16 cellular contexts compared by ENCODE assay signal in the genomic region with DNA sequence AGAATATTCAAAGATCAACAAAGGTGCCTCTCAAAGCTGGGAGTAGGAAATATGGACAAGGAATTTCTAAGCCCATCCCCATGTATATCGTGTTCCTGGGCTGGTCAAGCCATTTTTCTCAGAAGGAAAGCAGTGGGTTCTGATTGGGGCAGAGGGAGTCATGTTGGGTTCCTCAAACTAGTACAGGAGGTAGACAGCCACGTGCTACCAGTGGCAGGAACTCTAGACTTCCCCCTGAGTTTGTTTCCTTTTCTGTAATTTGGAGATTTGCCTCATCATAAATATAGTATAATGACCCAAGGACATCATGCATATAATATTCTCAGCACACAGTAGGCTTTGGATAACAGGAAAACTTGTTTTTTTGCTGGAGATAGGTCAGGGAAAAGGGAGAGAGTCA. TPM values are rescaled to one million over a fixed set of nuclear protein-coding genes. Genes with fewer than 3 reads are reported as not detected.
A peak's percentile ranks its signal among the peaks of the same experiment; 100 is the strongest.
DNase-seq lines count a peak whose midpoint lies in the region; ATAC-seq and TF ChIP-seq lines count a peak whose summit lies in the region.
"Had no signal": no experiment of that assay in that cellular context is flagged by ENCODE, and none has a peak within 500 bp of the region (broad histone marks: within the 10 kb centered on the region; RNA-seq: fewer than 3 reads in every experiment).

No MANE protein-coding gene starts in this region.

- peaks cover 3% of the 10 kb centered on the region for H3K27me3 Mint-ChIP-seq in CD8-positive, alpha-beta T cell (ENCODE audit: low read depth)
- peaks cover 44% of the 10 kb centered on the region for H3K27me3 Mint-ChIP-seq in activated T-helper 1 cell treated with anti-CD3 and anti-CD28 coated beads, Interleukin-12 subunit alpha, Interleukin-12 subunit beta, Interleukin-2, Interleukin-4 antibody, amounts not matched to agents 30 ng/mL and 10 ng/mL and 1 ng/mL, durations not matched to agents 14 hours and 24 hours and 36 hours (ENCODE audit: insufficient read depth)
- peaks cover 87% of the 10 kb centered on the region for H3K27me3 Mint-ChIP-seq in mesothelial cell of epicardium (ENCODE audit: low read depth)

- H3K36me3 Mint-ChIP-seq in CD8-positive, alpha-beta T cell = peaks cover 2% of the 10 kb centered on the region
- H3K36me3 Mint-ChIP-seq in activated T-helper 1 cell treated with anti-CD3 and anti-CD28 coated beads, Interleukin-12 subunit alpha, Interleukin-12 subunit beta, Interleukin-2, Interleukin-4 antibody, amounts not matched to agents 30 ng/mL and 10 ng/mL and 1 ng/mL, durations not matched to agents 14 hours and 24 hours and 36 hours (ENCODE audit: low read depth) = no peaks in the 10 kb centered on the region
- H3K36me3 Mint-ChIP-seq in mesothelial cell of epicardium = no peaks in the 10 kb centered on the region

- H3F3A ChIP-seq in smooth muscle cell (ENCODE audit: low read depth) = no peaks in the 10 kb centered on the region

- H3K4me3 ChIP-seq in CD8-positive, alpha-beta T cell (ENCODE audit: low read depth, low read length) = no peak overlapping the region
- no peak overlapping the region for H3K4me3 ChIP-seq in smooth muscle cell
- H3K4me3 ChIP-seq: BLaER1 treated with 17β-estradiol and CSF1 and Interleukin-3, amounts not matched to agents 10 nM and 100 nM; coronary artery; PC-9; tibial artery had no signal

- H3K79me2 ChIP-seq in smooth muscle cell (ENCODE audit: low read depth) = no peaks in the 10 kb centered on the region

- H3K27me3 ChIP-seq in CD8-positive, alpha-beta T cell (ENCODE audit: insufficient read depth, low read length) = no peaks in the 10 kb centered on the region
- peaks cover 65% of the 10 kb centered on the region for H3K27me3 ChIP-seq in smooth muscle cell (ENCODE audit: low read depth)

- no peak overlapping the region for H3K27ac ChIP-seq in CD8-positive, alpha-beta T cell (ENCODE audit: low read depth, low read length)
- no peak overlapping the region for H3K27ac ChIP-seq in smooth muscle cell (ENCODE audit: low read depth)
- H3K27ac ChIP-seq: BLaER1 treated with 17β-estradiol and CSF1 and Interleukin-3, amounts not matched to agents 10 nM and 100 nM; coronary artery; PC-9; tibial artery had no signal

- no peak overlapping the region for H3K27ac Mint-ChIP-seq in CD8-positive, alpha-beta T cell
- H3K27ac Mint-ChIP-seq in activated T-helper 1 cell treated with anti-CD3 and anti-CD28 coated beads, Interleukin-12 subunit alpha, Interleukin-12 subunit beta, Interleukin-2, Interleukin-4 antibody, amounts not matched to agents 30 ng/mL and 10 ng/mL and 1 ng/mL, durations not matched to agents 14 hours and 24 hours and 36 hours = no peak overlapping the region
- H3K27ac Mint-ChIP-seq in mesothelial cell of epicardium = no peak overlapping the region

- no peak overlapping the region for H2AFZ ChIP-seq in smooth muscle cell (ENCODE audit: low read depth)
- H2AFZ ChIP-seq: PC-9 had no signal

- no peaks in the 10 kb centered on the region for H3K9me3 Mint-ChIP-seq in CD8-positive, alpha-beta T cell
- no peaks in the 10 kb centered on the region for H3K9me3 Mint-ChIP-seq in activated T-helper 1 cell treated with anti-CD3 and anti-CD28 coated beads, Interleukin-12 subunit alpha, Interleukin-12 subunit beta, Interleukin-2, Interleukin-4 antibody, amounts not matched to agents 30 ng/mL and 10 ng/mL and 1 ng/mL, durations not matched to agents 14 hours and 24 hours and 36 hours
- no peaks in the 10 kb centered on the region for H3K9me3 Mint-ChIP-seq in mesothelial cell of epicardium

- no peaks in the 10 kb centered on the region for H3K9me3 ChIP-seq in CD8-positive, alpha-beta T cell (ENCODE audit: low read length)
- H3K9me3 ChIP-seq in smooth muscle cell (replicated peaks; ENCODE audit: low read depth) = no peaks in the 10 kb centered on the region
- H3K9me3 ChIP-seq: BLaER1 treated with 17β-estradiol and CSF1 and Interleukin-3, amounts not matched to agents 10 nM and 100 nM; tibial artery had no signal

- no peak overlapping the region for H3K9ac ChIP-seq in smooth muscle cell (ENCODE audit: low read depth)
- H3K9ac ChIP-seq: BLaER1 treated with 17β-estradiol and CSF1 and Interleukin-3, amounts not matched to agents 10 nM and 100 nM had no signal

- peaks cover 30% of the 10 kb centered on the region for H3K4me1 Mint-ChIP-seq in CD8-positive, alpha-beta T cell (ENCODE audit: low read depth)
- peaks cover 9% of the 10 kb centered on the region for H3K4me1 Mint-ChIP-seq in activated T-helper 1 cell treated with anti-CD3 and anti-CD28 coated beads, Interleukin-12 subunit alpha, Interleukin-12 subunit beta, Interleukin-2, Interleukin-4 antibody, amounts not matched to agents 30 ng/mL and 10 ng/mL and 1 ng/mL, durations not matched to agents 14 hours and 24 hours and 36 hours (ENCODE audit: low read depth)
- H3K4me1 Mint-ChIP-seq in mesothelial cell of epicardium = peaks cover 3% of the 10 kb centered on the region

- WGBS in smooth muscle cell (ENCODE audit: low lambda C conversion rate) = 95% methylated on average over 2 of the region's 2 CpGs

- intact Hi-C loops in CD8-positive, alpha-beta T cell (cut with DNase I, micrococcal nuclease) = loop anchor here (5.0 to 10.0 kb wide), 3 partner anchors 52 to 178 kb away; a partner anchor contains a TSS
- intact Hi-C loops in activated T-helper 1 cell treated with anti-CD3 and anti-CD28 coated beads, Interleukin-12 subunit alpha, Interleukin-12 subunit beta, Interleukin-2, Interleukin-4 antibody, amounts not matched to agents 30 ng/mL and 10 ng/mL and 1 ng/mL, durations not matched to agents 14 hours and 24 hours and 36 hours (cut with micrococcal nuclease) = no loop called here

- DNase-seq in CD1c-positive myeloid dendritic cell (ENCODE audit: extremely low spot score) (peak; percentile 51), mesothelial cell of epicardium (ENCODE audit: low spot score in 2 of 2, unreplicated experiment in 2 of 2) (no peak), smooth muscle cell (lab: John Stamatoyannopoulos, UW; ENCODE audit: unreplicated experiment) (no peak)
- DNase-seq in CD8-positive, alpha-beta T cell = no peak
- no peak for DNase-seq in activated T-helper 1 cell treated with anti-CD3 and anti-CD28 coated beads, Interleukin-12 subunit alpha, Interleukin-12 subunit beta, Interleukin-2, Interleukin-4 antibody, amounts not matched to agents 30 ng/mL and 10 ng/mL and 1 ng/mL, durations not matched to agents 14 hours and 24 hours and 36 hours (ENCODE audit: low spot score)
- DNase-seq in activated CD8-positive, alpha-beta memory T cell treated with anti-CD3 and anti-CD28 coated beads for 24 hours = no peak
- DNase-seq in stimulated activated CD8-positive, alpha-beta memory T cell treated with anti-CD3 and anti-CD28 coated beads, Interleukin-4, amount 100 ng/mL, for 48 hours = no peak
- DNase-seq: mesenchymal stem cell; NCI-H2029; NCI-H524 treated with DMSO at 0.1 percent for 48 hours; PC-9; stimulated activated CD4-positive, alpha-beta T cell treated with anti-CD3 and anti-CD28 coated beads, Interleukin-4, amount 100 ng/mL, for 24 hours; tibial artery had no signal

- H3K36me3 ChIP-seq in CD8-positive, alpha-beta T cell (ENCODE audit: insufficient read depth, low read length) = no peaks in the 10 kb centered on the region
- no peaks in the 10 kb centered on the region for H3K36me3 ChIP-seq in smooth muscle cell (ENCODE audit: low read depth)
- H3K36me3 ChIP-seq: BLaER1 treated with 17β-estradiol and CSF1 and Interleukin-3, amounts not matched to agents 10 nM and 100 nM; tibial artery had no signal

- ATAC-seq in CD8-positive, alpha-beta T cell = no peak
- ATAC-seq in HG03196 (IDR thresholded peaks at IDR 0.05; ENCODE audit: unreplicated experiment) = no peak

- TF ChIP-seq CTCF in CD8-positive, alpha-beta T cell (IDR thresholded peaks at IDR 0.05) = no peak
- no peak for TF ChIP-seq CTCF in mesothelial cell of epicardium (IDR thresholded peaks at IDR 0.05; ENCODE audit: unreplicated experiment)
- no peak for TF ChIP-seq CTCF in smooth muscle cell (IDR thresholded peaks at IDR 0.05; ENCODE audit: borderline replicate concordance, insufficient read depth, poor library complexity, severe bottlenecking)

- no peaks in the 10 kb centered on the region for H4K20me1 ChIP-seq in smooth muscle cell (ENCODE audit: low read depth)
- H4K20me1 ChIP-seq: BLaER1 treated with 17β-estradiol and CSF1 and Interleukin-3, amounts not matched to agents 10 nM and 100 nM had no signal

- peaks cover 16% of the 10 kb centered on the region for H3K4me1 ChIP-seq in CD8-positive, alpha-beta T cell (ENCODE audit: insufficient read depth, low read length)
- H3K4me1 ChIP-seq in smooth muscle cell (ENCODE audit: low read depth) = peaks cover 3% of the 10 kb centered on the region

- CTCF ChIA-PET in CD8-positive, alpha-beta T cell (lab: Charles Lee) = interaction anchor here (1.2 to 1.8 kb wide), 2 partner anchors 10 to 176 kb away, joined by 3 to 6 read pairs; no protein-coding TSS in a partner anchor

- H3K4me3 Mint-ChIP-seq in CD8-positive, alpha-beta T cell = peak overlapping the region; percentile 91
- peak overlapping the region; percentile 31 for H3K4me3 Mint-ChIP-seq in activated T-helper 1 cell treated with anti-CD3 and anti-CD28 coated beads, Interleukin-12 subunit alpha, Interleukin-12 subunit beta, Interleukin-2, Interleukin-4 antibody, amounts not matched to agents 30 ng/mL and 10 ng/mL and 1 ng/mL, durations not matched to agents 14 hours and 24 hours and 36 hours
- H3K4me3 Mint-ChIP-seq in mesothelial cell of epicardium = peak overlapping the region; percentile 33

- H3K4me2 ChIP-seq in smooth muscle cell = no peak overlapping the region
- H3K4me2 ChIP-seq: PC-9 had no signal

- POLR2A ChIA-PET in CD8-positive, alpha-beta T cell (lab: Charles Lee) = interaction anchor here (0.6 to 5.5 kb wide), 4 partner anchors 19 to 235 kb away, joined by 3 to 29 read pairs (median 3); a partner anchor contains a TSS

RNA-seq across cellular contexts. Expression of a gene that starts 16.4 kb away (rescaled TPM):
- total RNA-seq in CD8-positive, alpha-beta T cell = under 1 TPM; 0.28 to 0.54 TPM
- 0.96 and 2.4 TPM in 2 replicates for total RNA-seq in activated T-helper 1 cell treated with anti-CD3 and anti-CD28 coated beads, Interleukin-12 subunit alpha, Interleukin-12 subunit beta, Interleukin-2, Interleukin-4 antibody, amounts not matched to agents 30 ng/mL and 10 ng/mL and 1 ng/mL, durations not matched to agents 14 hours and 24 hours and 36 hours
- total RNA-seq in mesothelial cell of epicardium (20.5 to 21.4 TPM (median 21.0 TPM) in 3 replicates), smooth muscle cell (2.6 and 12.1 TPM in 2 replicates)
- 0.88 and 3.8 TPM in 2 replicates for polyA plus RNA-seq in smooth muscle cell

RNA-seq across cellular contexts. Expression of a gene that starts 28.2 kb away (rescaled TPM):
- 1 to 10 TPM; 4.5 to 4.8 TPM for total RNA-seq in CD8-positive, alpha-beta T cell
- total RNA-seq in activated T-helper 1 cell treated with anti-CD3 and anti-CD28 coated beads, Interleukin-12 subunit alpha, Interleukin-12 subunit beta, Interleukin-2, Interleukin-4 antibody, amounts not matched to agents 30 ng/mL and 10 ng/mL and 1 ng/mL, durations not matched to agents 14 hours and 24 hours and 36 hours = 1.7 and 1.8 TPM in 2 replicates
- 0.41 to 0.83 TPM (median 0.66 TPM) in 3 replicates for total RNA-seq in mesothelial cell of epicardium
- total RNA-seq in smooth muscle cell = 0.22 and 2.0 TPM in 2 replicates
- 0.49 TPM in 1 of 2 replicates, not detected in the other for polyA plus RNA-seq in smooth muscle cell

Comparison
In these comparisons a context has a peak if more than half of its experiments do, and no peak if none do; other contexts are left out.
1. H3K4me3 Mint-ChIP-seq: peak in every context shown above with its lines; median percentile 91 in CD8-positive, alpha-beta T cell; 33 in mesothelial cell of epicardium; 31 in activated T-helper 1 cell treated with anti-CD3 and anti-CD28 coated beads, Interleukin-12 subunit alpha, Interleukin-12 subunit beta, Interleukin-2, Interleukin-4 antibody, amounts not matched to agents 30 ng/mL and 10 ng/mL and 1 ng/mL, durations not matched to agents 14 hours and 24 hours and 36 hours.